Comparison of ENCODE assay signal across 25 cellular contexts in genomic region chr11:42958635-42959034, GRCh38.
"Had no signal": no experiment of that assay in that cellular context is flagged by ENCODE, and none has a peak within 500 bp of the region (broad histone marks: within the 10 kb centered on the region; RNA-seq: fewer than 3 reads in every experiment).

No MANE protein-coding gene starts in this region.

- H3K4me1 ChIP-seq: suprapubic skin, testis, thyroid gland, tibial artery, tibial nerve, transverse colon, upper lobe of left lung, upper lobe of right lung, uterus, vagina had no signal

- H3K27me3 ChIP-seq: suprapubic skin, testis, thyroid gland, tibial artery, tibial nerve, transverse colon, upper lobe of left lung, upper lobe of right lung, uterus, vagina had no signal

- ATAC-seq: stimulated activated effector memory CD8-positive, alpha-beta T cell treated with anti-CD3 and anti-CD28 coated beads, Interleukin-12 subunit alpha, Interleukin-12 subunit beta, amount 100 ng/mL, for 72 hours; stimulated activated memory B cell treated with anti-CD40 and anti-IgM and Interleukin-4, amounts not matched to agents 10 μg/mL and 1 μg/mL and 100 μg/mL, for 72 hours; stimulated activated naive B cell treated with anti-CD40 and anti-IgM and Interleukin-4, amounts not matched to agents 10 μg/mL and 1 μg/mL and 100 μg/mL, for 72 hours; stimulated activated naive CD8-positive, alpha-beta T cell treated with anti-CD3 and anti-CD28 coated beads, Interleukin-15, amount 100 ng/mL, for 72 hours; stimulated activated naive CD8-positive, alpha-beta T cell treated with anti-CD3 and anti-CD28 coated beads, Interleukin-15, Interleukin-2, amounts not matched to agents 100 U/mL and 50 U/mL, for 24 hours; upper lobe of right lung had no signal

- H3K36me3 ChIP-seq: suprapubic skin, thoracic aorta, thyroid gland, tibial artery, tibial nerve, transverse colon, upper lobe of left lung, upper lobe of right lung, uterus, vagina had no signal

- H3K9me3 ChIP-seq: suprapubic skin, testis, thoracic aorta, thyroid gland, tibial artery, transverse colon, upper lobe of left lung, upper lobe of right lung, uterus, vagina had no signal

- H3K27ac ChIP-seq: suprapubic skin, testis, thoracic aorta, thyroid gland, tibial artery, tibial nerve, transverse colon, upper lobe of left lung, upper lobe of right lung, uterus, vagina had no signal

- DNase-seq: stimulated activated CD4-positive, alpha-beta T cell treated with anti-CD3 and anti-CD28 coated beads, Interleukin-2, amount 100 ng/mL, for 48 hours; stimulated activated CD4-positive, alpha-beta T cell treated with anti-CD3 and anti-CD28 coated beads, Interleukin-4, amount 100 ng/mL, for 1 hour; stimulated activated CD4-positive, alpha-beta T cell treated with anti-CD3 and anti-CD28 coated beads, Interleukin-4, amount 100 ng/mL, for 24 hours; stimulated activated CD4-positive, alpha-beta T cell treated with anti-CD3 and anti-CD28 coated beads, Interleukin-4, amount 100 ng/mL, for 4 hours; stimulated activated CD8-positive, alpha-beta memory T cell treated with anti-CD3 and anti-CD28 coated beads, Interleukin-4, amount 100 ng/mL, for 48 hours; stimulated activated naive B cell treated with anti-CD40 and anti-IgM and Interleukin-4, amounts not matched to agents 10 μg/mL and 1 μg/mL and 100 μg/mL, for 72 hours; stimulated activated naive CD4-positive, alpha-beta T cell; stimulated activated naive CD4-positive, alpha-beta T cell treated with Interleukin-2 at 50 U/mL for 16 hours; stimulated activated naive CD8-positive, alpha-beta T cell treated with anti-CD3 and anti-CD28 coated beads, Interleukin-15, amount 100 ng/mL, for 72 hours; stimulated activated naive CD8-positive, alpha-beta T cell treated with anti-CD3 and anti-CD28 coated beads, Interleukin-15, Interleukin-2, amounts not matched to agents 100 U/mL and 50 U/mL, for 24 hours; substantia nigra; testis; thyroid gland; tibial artery; transverse colon; trophoblast cell; upper lobe of left lung; upper lobe of right lung; uterus had no signal

- H3K4me3 ChIP-seq: suprapubic skin, testis, thoracic aorta, thyroid gland, tibial artery, tibial nerve, transverse colon, upper lobe of left lung, upper lobe of right lung, uterus, vagina had no signal
